ENCODE assay signal across 8 cellular contexts in the genomic region with DNA sequence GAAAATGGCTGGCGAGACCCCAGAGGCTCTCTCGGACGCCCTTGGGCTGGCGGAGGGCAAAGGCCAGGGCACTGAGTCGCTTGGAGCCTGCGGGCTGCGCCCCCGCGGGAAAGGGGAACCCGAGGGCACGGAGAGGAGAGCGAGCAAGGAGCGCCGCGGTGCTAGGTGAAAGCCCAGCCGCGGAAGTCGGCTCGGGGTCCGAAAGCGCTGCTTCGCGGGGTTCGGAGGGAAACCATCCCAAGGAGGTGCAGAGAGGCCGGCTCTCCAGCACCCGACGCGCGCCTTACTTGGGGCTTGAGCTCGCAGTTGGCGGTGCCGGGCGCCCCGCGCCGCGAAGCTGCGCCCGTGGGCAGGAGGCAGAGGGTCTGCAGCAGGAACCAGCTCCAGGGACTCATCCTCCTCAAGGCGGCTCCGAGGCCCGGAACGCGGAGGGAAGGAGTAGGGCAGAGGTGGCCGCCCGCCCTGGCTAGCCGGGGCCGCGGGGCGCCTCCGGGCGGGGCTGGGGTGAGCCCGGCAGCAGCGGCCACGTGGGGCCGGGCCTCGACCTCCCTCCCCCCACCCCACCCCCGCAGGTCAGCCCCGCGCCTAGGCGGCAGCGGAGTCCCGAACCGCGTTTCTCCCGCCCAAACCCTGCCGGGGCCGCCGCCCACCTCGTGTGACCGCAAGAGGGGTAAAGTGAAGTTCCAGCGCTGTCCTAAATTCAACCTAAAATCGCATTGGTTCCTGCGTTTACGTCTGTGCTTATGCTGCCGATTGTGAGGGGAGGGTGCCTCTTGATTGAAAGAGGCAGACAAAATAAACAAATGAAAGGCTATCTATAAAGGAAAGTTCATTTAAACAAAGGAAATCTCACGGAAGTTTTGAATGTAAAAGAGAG. TPM values are rescaled to one million over a fixed set of nuclear protein-coding genes. Genes with fewer than 3 reads are reported as not detected.
DNase-seq lines count a peak whose midpoint lies in the region; ATAC-seq and TF ChIP-seq lines count a peak whose summit lies in the region.

A gene with protein sequence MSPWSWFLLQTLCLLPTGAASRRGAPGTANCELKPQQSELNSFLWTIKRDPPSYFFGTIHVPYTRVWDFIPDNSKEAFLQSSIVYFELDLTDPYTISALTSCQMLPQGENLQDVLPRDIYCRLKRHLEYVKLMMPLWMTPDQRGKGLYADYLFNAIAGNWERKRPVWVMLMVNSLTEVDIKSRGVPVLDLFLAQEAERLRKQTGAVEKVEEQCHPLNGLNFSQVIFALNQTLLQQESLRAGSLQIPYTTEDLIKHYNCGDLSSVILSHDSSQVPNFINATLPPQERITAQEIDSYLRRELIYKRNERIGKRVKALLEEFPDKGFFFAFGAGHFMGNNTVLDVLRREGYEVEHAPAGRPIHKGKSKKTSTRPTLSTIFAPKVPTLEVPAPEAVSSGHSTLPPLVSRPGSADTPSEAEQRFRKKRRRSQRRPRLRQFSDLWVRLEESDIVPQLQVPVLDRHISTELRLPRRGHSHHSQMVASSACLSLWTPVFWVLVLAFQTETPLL (minus strand): TSS at position 440 of the 877 bp plus-strand sequence. CDS start 45 bp downstream, at position 395.

- H3K4me1 Mint-ChIP-seq in activated T-helper 1 cell treated with anti-CD3 and anti-CD28 coated beads, Interleukin-12 subunit alpha, Interleukin-12 subunit beta, Interleukin-2, Interleukin-4 antibody, amounts not matched to agents 30 ng/mL and 10 ng/mL and 1 ng/mL, durations not matched to agents 14 hours and 24 hours and 36 hours (ENCODE audit: low read depth), result peaks cover 73% of the 10 kb centered on the region
- H3K4me1 Mint-ChIP-seq in glutamatergic neuron (ENCODE audit: low read depth, unreplicated experiment), result peaks cover 12% of the 10 kb centered on the region

- H3K36me3 ChIP-seq in MG63, result no peaks in the 10 kb centered on the region
- H3K36me3 ChIP-seq in rectal smooth muscle tissue (ENCODE audit: control insufficient read depth, insufficient read depth, low read length), result no peaks in the 10 kb centered on the region

- DNase-seq in Daoy (ENCODE audit: low read depth) (peak; percentile 55), MG63 (peak; percentile 67), glutamatergic neuron (peak; percentile 36)
- peak; percentile 41 for DNase-seq in activated T-helper 1 cell treated with anti-CD3 and anti-CD28 coated beads, Interleukin-12 subunit alpha, Interleukin-12 subunit beta, Interleukin-2, Interleukin-4 antibody, amounts not matched to agents 30 ng/mL and 10 ng/mL and 1 ng/mL, durations not matched to agents 14 hours and 24 hours and 36 hours (ENCODE audit: low spot score)

- no peak within 1 kb of the TSS for H3K27ac ChIP-seq in rectal smooth muscle tissue (ENCODE audit: low read depth, low read length)

- TF ChIP-seq CTCF in glutamatergic neuron (IDR thresholded peaks at IDR 0.05; ENCODE audit: partially characterized antibody, unreplicated experiment), result no peak

- H3K9ac ChIP-seq in rectal smooth muscle tissue (ENCODE audit: low read length), result peak within 1 kb of the TSS; percentile 0

- H3K4me3 ChIP-seq in MG63 (peak within 1 kb of the TSS; percentile 64), rectal smooth muscle tissue (ENCODE audit: low read length) (peak within 1 kb of the TSS; percentile 78)

- intact Hi-C loops in activated T-helper 1 cell treated with anti-CD3 and anti-CD28 coated beads, Interleukin-12 subunit alpha, Interleukin-12 subunit beta, Interleukin-2, Interleukin-4 antibody, amounts not matched to agents 30 ng/mL and 10 ng/mL and 1 ng/mL, durations not matched to agents 14 hours and 24 hours and 36 hours (cut with micrococcal nuclease), result loop anchor here (1.0 to 2.0 kb wide), 4 partner anchors 7 to 422 kb away; a partner anchor contains a TSS

- no peak for ATAC-seq in GM21526 (IDR thresholded peaks at IDR 0.05; ENCODE audit: low FRiP score, unreplicated experiment)
- no peak for ATAC-seq in GM19397 (IDR thresholded peaks at IDR 0.05; ENCODE audit: unreplicated experiment)
- ATAC-seq in GM18907 (IDR thresholded peaks at IDR 0.05; ENCODE audit: unreplicated experiment), result no peak

- peaks cover 9% of the 10 kb centered on the region for H3K4me1 ChIP-seq in rectal smooth muscle tissue (ENCODE audit: control insufficient read depth, insufficient read depth, low read length)

- peaks cover 12% of the 10 kb centered on the region for H3K36me3 Mint-ChIP-seq in activated T-helper 1 cell treated with anti-CD3 and anti-CD28 coated beads, Interleukin-12 subunit alpha, Interleukin-12 subunit beta, Interleukin-2, Interleukin-4 antibody, amounts not matched to agents 30 ng/mL and 10 ng/mL and 1 ng/mL, durations not matched to agents 14 hours and 24 hours and 36 hours (ENCODE audit: low read depth)
- no peaks in the 10 kb centered on the region for H3K36me3 Mint-ChIP-seq in glutamatergic neuron (ENCODE audit: unreplicated experiment)

- no peaks in the 10 kb centered on the region for H3K27me3 Mint-ChIP-seq in activated T-helper 1 cell treated with anti-CD3 and anti-CD28 coated beads, Interleukin-12 subunit alpha, Interleukin-12 subunit beta, Interleukin-2, Interleukin-4 antibody, amounts not matched to agents 30 ng/mL and 10 ng/mL and 1 ng/mL, durations not matched to agents 14 hours and 24 hours and 36 hours (ENCODE audit: insufficient read depth)
- peaks cover 20% of the 10 kb centered on the region for H3K27me3 Mint-ChIP-seq in glutamatergic neuron (ENCODE audit: unreplicated experiment)

- H3K27me3 ChIP-seq in MG63, result no peaks in the 10 kb centered on the region
- H3K27me3 ChIP-seq in rectal smooth muscle tissue (ENCODE audit: control insufficient read depth, insufficient read depth, low read length), result peaks cover 8% of the 10 kb centered on the region

- H3K9me3 Mint-ChIP-seq in activated T-helper 1 cell treated with anti-CD3 and anti-CD28 coated beads, Interleukin-12 subunit alpha, Interleukin-12 subunit beta, Interleukin-2, Interleukin-4 antibody, amounts not matched to agents 30 ng/mL and 10 ng/mL and 1 ng/mL, durations not matched to agents 14 hours and 24 hours and 36 hours, result no peaks in the 10 kb centered on the region
- peaks cover 1% of the 10 kb centered on the region for H3K9me3 Mint-ChIP-seq in glutamatergic neuron (ENCODE audit: unreplicated experiment)

- H3K4me3 Mint-ChIP-seq in activated T-helper 1 cell treated with anti-CD3 and anti-CD28 coated beads, Interleukin-12 subunit alpha, Interleukin-12 subunit beta, Interleukin-2, Interleukin-4 antibody, amounts not matched to agents 30 ng/mL and 10 ng/mL and 1 ng/mL, durations not matched to agents 14 hours and 24 hours and 36 hours, result peak within 1 kb of the TSS; percentile 98
- peak within 1 kb of the TSS; percentile 91 for H3K4me3 Mint-ChIP-seq in glutamatergic neuron (ENCODE audit: unreplicated experiment)

- no peaks in the 10 kb centered on the region for H3K9me3 ChIP-seq in MG63

- peak within 1 kb of the TSS; percentile 99 for H3K27ac Mint-ChIP-seq in activated T-helper 1 cell treated with anti-CD3 and anti-CD28 coated beads, Interleukin-12 subunit alpha, Interleukin-12 subunit beta, Interleukin-2, Interleukin-4 antibody, amounts not matched to agents 30 ng/mL and 10 ng/mL and 1 ng/mL, durations not matched to agents 14 hours and 24 hours and 36 hours
- H3K27ac Mint-ChIP-seq in glutamatergic neuron (ENCODE audit: unreplicated experiment), result peak within 1 kb of the TSS; percentile 10

RNA-seq across cellular contexts. Expression of the gene that starts here (rescaled TPM):
- total RNA-seq in Daoy (2014; rRNA removed; shearing (Covaris generic)), result 4.4 and 4.7 TPM in 2 replicates
- total RNA-seq in MG63 (2014; rRNA removed; shearing (Covaris generic); ENCODE audit: low replicate concordance), result 14.5 and 20.9 TPM in 2 replicates
- total RNA-seq in activated T-helper 1 cell treated with anti-CD3 and anti-CD28 coated beads, Interleukin-12 subunit alpha, Interleukin-12 subunit beta, Interleukin-2, Interleukin-4 antibody, amounts not matched to agents 30 ng/mL and 10 ng/mL and 1 ng/mL, durations not matched to agents 14 hours and 24 hours and 36 hours, result 62.1 and 62.2 TPM in 2 replicates
- total RNA-seq in glutamatergic neuron (ENCODE audit: unreplicated experiment), result not detected

Comparison
In these comparisons a context has a peak if more than half of its experiments do, and no peak if none do; other contexts are left out.
1. Peak in DNase-seq in glutamatergic neuron; RNA of the gene not detected or under 1 TPM.